In genomic region chr2:151238527-151239487, GRCh38 we compare ENCODE assay signal across 9 cellular contexts. TPM values are rescaled to one million over a fixed set of nuclear protein-coding genes. Genes with fewer than 3 reads are reported as not detected.
DNase-seq lines count a peak whose midpoint lies in the region; ATAC-seq and TF ChIP-seq lines count a peak whose summit lies in the region.
"Had no signal": no experiment of that assay in that cellular context is flagged by ENCODE, and none has a peak within 500 bp of the region (broad histone marks: within the 10 kb centered on the region; RNA-seq: fewer than 3 reads in every experiment).

No MANE protein-coding gene starts in this region.

- H3K9me3 Mint-ChIP-seq in stimulated activated memory B cell treated with anti-CD40 and anti-IgM and Interleukin-4, amounts not matched to agents 10 μg/mL and 1 μg/mL and 100 μg/mL, for 72 hours, result no peaks in the 10 kb centered on the region

- no peaks in the 10 kb centered on the region for H3K4me1 Mint-ChIP-seq in stimulated activated memory B cell treated with anti-CD40 and anti-IgM and Interleukin-4, amounts not matched to agents 10 μg/mL and 1 μg/mL and 100 μg/mL, for 72 hours

- CTCF ChIA-PET in AG04450 (lab: Charles Lee), result interaction anchor here (0.6 to 3.1 kb wide), 93 partner anchors 8 to 1677 kb away, joined by 3 to 21 read pairs (median 4); no protein-coding TSS in a partner anchor

- H3K27ac Mint-ChIP-seq in stimulated activated memory B cell treated with anti-CD40 and anti-IgM and Interleukin-4, amounts not matched to agents 10 μg/mL and 1 μg/mL and 100 μg/mL, for 72 hours, result no peak overlapping the region

- H3K4me3 ChIP-seq in AG04450 (ENCODE audit: low read depth, low read length) (no peak overlapping the region), GM12875 (ENCODE audit: low read depth, low read length) (no peak overlapping the region), cardiac fibroblast (replicated peaks in 1 of 2; ENCODE audit: low read depth in 2 of 2, low read length in 2 of 2) (no peak overlapping the region)
- H3K4me3 ChIP-seq: skin epidermis had no signal

- DNase-seq in AG04450 (ENCODE audit: low read depth, low spot score) (peak; percentile 74), NCI-H1105 (lab: John Stamatoyannopoulos, UW) (peak; percentile 44), SK-N-DZ (ENCODE audit: low spot score) (peak; percentile 71), cardiac fibroblast (ENCODE audit: low read depth in 2 of 2) (peak; percentile 93), left kidney (ENCODE audit: low read depth, low spot score) (peak; percentile 78)

- H3K36me3 Mint-ChIP-seq in stimulated activated memory B cell treated with anti-CD40 and anti-IgM and Interleukin-4, amounts not matched to agents 10 μg/mL and 1 μg/mL and 100 μg/mL, for 72 hours, result no peaks in the 10 kb centered on the region

- H3K4me3 Mint-ChIP-seq in stimulated activated memory B cell treated with anti-CD40 and anti-IgM and Interleukin-4, amounts not matched to agents 10 μg/mL and 1 μg/mL and 100 μg/mL, for 72 hours, result no peak overlapping the region

- TF ChIP-seq CTCF in AG04450 (IDR thresholded peaks at IDR 0.05; ENCODE audit: low read depth, low read length), result peak; percentile 86
- TF ChIP-seq CTCF in GM12875 (IDR thresholded peaks at IDR 0.05; ENCODE audit: borderline replicate concordance, insufficient read depth, low read depth, low read length), result peak; percentile 62; the same call in 1 of the 2 replicates
- peak; percentile 76 for TF ChIP-seq CTCF in cardiac fibroblast (IDR thresholded peaks at IDR 0.05; ENCODE audit: low read depth, low read length)

- no peaks in the 10 kb centered on the region for H3K27me3 ChIP-seq in AG04450 (ENCODE audit: control insufficient read depth, insufficient read depth, low read length)

- POLR2A ChIA-PET in AG04450 (lab: Yijun Ruan, JAX), result interaction anchor here (0.8 to 1.9 kb wide), 6 partner anchors 12 to 772 kb away, joined by 3 to 13 read pairs (median 3); no protein-coding TSS in a partner anchor

- peak; percentile 84 for ATAC-seq in HG02678 (IDR thresholded peaks at IDR 0.05; ENCODE audit: unreplicated experiment)
- peak; percentile 71 for ATAC-seq in stimulated activated memory B cell treated with anti-CD40 and anti-IgM and Interleukin-4, amounts not matched to agents 10 μg/mL and 1 μg/mL and 100 μg/mL, for 72 hours

- H3K9me3 ChIP-seq in AG04450 (ENCODE audit: control insufficient read depth, insufficient read depth, low read length), result no peaks in the 10 kb centered on the region

- no peaks in the 10 kb centered on the region for H3K27me3 Mint-ChIP-seq in stimulated activated memory B cell treated with anti-CD40 and anti-IgM and Interleukin-4, amounts not matched to agents 10 μg/mL and 1 μg/mL and 100 μg/mL, for 72 hours

- no peak overlapping the region for H3K27ac ChIP-seq in AG04450 (ENCODE audit: low read depth, low read length)
- H3K27ac ChIP-seq: skin epidermis had no signal

RNA-seq across cellular contexts. Expression of gene RBM43, which starts 22.9 kb away (rescaled TPM):
- polyA plus RNA-seq in AG04450 (2011; rRNA removed), result 13.0 and 19.2 TPM in 2 replicates
- 7.1 and 11.5 TPM in 2 replicates for polyA minus RNA-seq in AG04450 (2011; rRNA and poly(A)+ RNA removed)
- polyA plus RNA-seq in SK-N-DZ (2014; cell fraction: cytosol; rRNA removed), result 0.06 TPM in 1 of 2 replicates, not detected in the other
- polyA plus RNA-seq in SK-N-DZ (2014; cell fraction: nucleus; rRNA removed), result 0.14 TPM in 1 of 2 replicates, not detected in the other

RNA-seq across cellular contexts. Expression of gene NMI, which starts 50.7 kb away (rescaled TPM):
- polyA plus RNA-seq in AG04450 (2011; rRNA removed), result 10.3 and 15.7 TPM in 2 replicates
- polyA minus RNA-seq in AG04450 (2011; rRNA and poly(A)+ RNA removed), result 2.8 and 3.8 TPM in 2 replicates
- not detected in 2 replicates for polyA plus RNA-seq in SK-N-DZ (2014; cell fraction: cytosol; rRNA removed)
- not detected in 2 replicates for polyA plus RNA-seq in SK-N-DZ (2014; cell fraction: nucleus; rRNA removed)
